Comparison of ENCODE assay signal across 9 cellular contexts in genomic region chr9:93183106-93183662, GRCh38. TPM values are rescaled to one million over a fixed set of nuclear protein-coding genes. Genes with fewer than 3 reads are reported as not detected.
DNase-seq lines count a peak whose midpoint lies in the region; ATAC-seq, FAIRE-seq and TF ChIP-seq lines count a peak whose summit lies in the region.
"Had no signal": no experiment of that assay in that cellular context is flagged by ENCODE, and none has a peak within 500 bp of the region (broad histone marks: within the 10 kb centered on the region; RNA-seq: fewer than 3 reads in every experiment).

No MANE protein-coding gene starts in this region.

- no peaks in the 10 kb centered on the region for H4K20me1 ChIP-seq in PC-3 (ENCODE audit: low read length)

- H3K9me3 ChIP-seq in Caco-2 (no peaks in the 10 kb centered on the region), PC-3 (ENCODE audit: low read length) (no peaks in the 10 kb centered on the region)

- peak overlapping the region; percentile 77 for H2AFZ ChIP-seq in PC-3 (ENCODE audit: low read length)

- H3K4me1 ChIP-seq in Caco-2: no peaks in the 10 kb centered on the region; the same call in 1 of the 2 replicates
- H3K4me1 ChIP-seq in PC-3 (ENCODE audit: insufficient read depth, low read length): peaks cover 13% of the 10 kb centered on the region

- H3K27ac Mint-ChIP-seq in Caco-2 (ENCODE audit: unreplicated experiment): no peak overlapping the region
- peak overlapping the region; percentile 42 for H3K27ac Mint-ChIP-seq in endothelial cell (ENCODE audit: unreplicated experiment)
- H3K27ac Mint-ChIP-seq in progenitor cell of endocrine pancreas: peak overlapping the region; percentile 33

- H3K4me1 Mint-ChIP-seq in Caco-2 (ENCODE audit: low read depth, unreplicated experiment) (no peaks in the 10 kb centered on the region), endothelial cell (ENCODE audit: unreplicated experiment) (no peaks in the 10 kb centered on the region), progenitor cell of endocrine pancreas (ENCODE audit: low read depth) (peaks cover 27% of the 10 kb centered on the region)

- intact Hi-C loops in Caco-2 (cut with micrococcal nuclease; ENCODE audit: unreplicated experiment): no loop called here
- intact Hi-C loops in PC-3 (cut with micrococcal nuclease): no loop called here

- peaks cover 5% of the 10 kb centered on the region for H3K36me3 Mint-ChIP-seq in Caco-2 (ENCODE audit: insufficient read depth, unreplicated experiment)
- peaks cover 4% of the 10 kb centered on the region for H3K36me3 Mint-ChIP-seq in endothelial cell (ENCODE audit: low read depth, unreplicated experiment)
- peaks cover 2% of the 10 kb centered on the region for H3K36me3 Mint-ChIP-seq in progenitor cell of endocrine pancreas (ENCODE audit: insufficient read depth)

- H3K9me3 Mint-ChIP-seq in Caco-2 (ENCODE audit: unreplicated experiment): no peaks in the 10 kb centered on the region
- H3K9me3 Mint-ChIP-seq in endothelial cell (ENCODE audit: unreplicated experiment): no peaks in the 10 kb centered on the region
- no peaks in the 10 kb centered on the region for H3K9me3 Mint-ChIP-seq in progenitor cell of endocrine pancreas (ENCODE audit: low read depth)

- FAIRE-seq in H54 (lab: Jason Lieb, UNC): no peak

- ATAC-seq in PC-3 (no peak), HG03460 (IDR thresholded peaks at IDR 0.05; ENCODE audit: unreplicated experiment) (no peak)

- no peaks in the 10 kb centered on the region for H3K27me3 Mint-ChIP-seq in Caco-2 (ENCODE audit: insufficient read depth, unreplicated experiment)
- H3K27me3 Mint-ChIP-seq in endothelial cell (ENCODE audit: unreplicated experiment): peaks cover 31% of the 10 kb centered on the region
- H3K27me3 Mint-ChIP-seq in progenitor cell of endocrine pancreas: peaks cover 25% of the 10 kb centered on the region

- H3K36me3 ChIP-seq in Caco-2 (ENCODE audit: control insufficient read depth, insufficient read depth, low read length): no peaks in the 10 kb centered on the region
- no peaks in the 10 kb centered on the region for H3K36me3 ChIP-seq in PC-3 (ENCODE audit: low read depth, low read length)

- CTCF ChIA-PET in Caco-2 (lab: Charles Lee) (no interaction called here), PC-3 (lab: Charles Lee) (no interaction called here)

- peak overlapping the region; percentile 83 for H3K4me2 ChIP-seq in PC-3 (ENCODE audit: low read length)

- H3K79me2 ChIP-seq in PC-3 (ENCODE audit: low read length): peaks cover 36% of the 10 kb centered on the region

- POLR2A ChIA-PET in Caco-2 (lab: Charles Lee): no interaction called here
- POLR2A ChIA-PET in PC-3 (lab: Charles Lee; ENCODE audit: unreplicated experiment): no interaction called here

- H3K27ac ChIP-seq in PC-3 (ENCODE audit: low read length): no peak overlapping the region

- H3K9me2 ChIP-seq in PC-3 (replicated peaks; ENCODE audit: low read length): no peaks in the 10 kb centered on the region

- DNase-seq in Caco-2: no peak
- no peak for DNase-seq in PC-3
- DNase-seq in endothelial cell (ENCODE audit: low spot score): no peak
- DNase-seq in progenitor cell of endocrine pancreas (ENCODE audit: low spot score, unreplicated experiment): no peak
- DNase-seq in H54 (ENCODE audit: insufficient read length, low spot score): no peak
- DNase-seq in NK-92 treated with Interleukin-12 subunit alpha and Interleukin-12 subunit beta, amount 100 ng/mL, for 24 hours (lab: John Stamatoyannopoulos, UW): no peak
- DNase-seq in NCI-H748 (lab: John Stamatoyannopoulos, UW; ENCODE audit: unreplicated experiment): no peak

- H3K27me3 ChIP-seq in Caco-2 (replicated peaks; ENCODE audit: control insufficient read depth, insufficient read depth, low read length) (no peaks in the 10 kb centered on the region), PC-3 (ENCODE audit: low read length) (no peaks in the 10 kb centered on the region)

- H3F3A ChIP-seq in PC-3 (ENCODE audit: low read length, unreplicated experiment): no peaks in the 10 kb centered on the region

- TF ChIP-seq POLR2A in H54 (IDR thresholded peaks at IDR 0.05; ENCODE audit: low read depth, low read length): no peak

- TF ChIP-seq CTCF in Caco-2 (IDR thresholded peaks at IDR 0.05; ENCODE audit: insufficient read depth in 1 of 2, low read depth in 1 of 2, low read length in 1 of 2, severe bottlenecking in 1 of 2, unreplicated experiment in 1 of 2) (no peak), PC-3 (conservative IDR thresholded peaks at IDR 0.05; ENCODE audit: low read depth, low read length) (no peak), endothelial cell (IDR thresholded peaks at IDR 0.05; ENCODE audit: unreplicated experiment) (no peak), progenitor cell of endocrine pancreas (IDR thresholded peaks at IDR 0.05; ENCODE audit: unreplicated experiment) (no peak)

- H3K4me3 Mint-ChIP-seq in Caco-2 (ENCODE audit: unreplicated experiment): peak overlapping the region; percentile 63
- peak overlapping the region; percentile 82 for H3K4me3 Mint-ChIP-seq in endothelial cell (ENCODE audit: unreplicated experiment)
- peak overlapping the region; percentile 75 for H3K4me3 Mint-ChIP-seq in progenitor cell of endocrine pancreas (ENCODE audit: low read depth)

- BruUV-seq in Caco-2 (replicated peaks; lab: Mats Ljungman, UMichigan): no TSS peak
- BruUV-seq in PC-3 (replicated peaks; lab: Mats Ljungman, UMichigan): no TSS peak

- H3K9ac ChIP-seq in PC-3 (ENCODE audit: low read length): no peak overlapping the region

- H3K4me3 ChIP-seq in Caco-2 (ENCODE audit: low read depth, low read length) (peak overlapping the region; percentile 49), PC-3 (ENCODE audit: low read length) (peak overlapping the region; percentile 77; the same call in 1 of the 2 replicates)

RNA-seq across cellular contexts. Expression of gene WNK2, which starts 0.8 kb away (rescaled TPM):
- total RNA-seq in Caco-2 (2022) (21.7 and 23.4 TPM in 2 replicates), PC-3 (2014; rRNA removed) (11.7 and 15.5 TPM in 2 replicates), endothelial cell (ENCODE audit: unreplicated experiment) (0.82 TPM), progenitor cell of endocrine pancreas (302 and 345 TPM in 2 replicates)
- total RNA-seq: HT1080 had no signal

RNA-seq across cellular contexts. Expression of gene NINJ1, which starts 49.1 kb away (rescaled TPM):
- total RNA-seq in Caco-2 (2022) (29.5 and 35.6 TPM in 2 replicates), PC-3 (2014; rRNA removed) (28.8 and 30.5 TPM in 2 replicates), endothelial cell (ENCODE audit: unreplicated experiment) (34.2 TPM), progenitor cell of endocrine pancreas (38.1 and 39.5 TPM in 2 replicates)

Comparison
In these comparisons a context has a peak if more than half of its experiments do, and no peak if none do; other contexts are left out.
1. RNA of gene WNK2, which starts 0.8 kb away (total RNA-seq): 302 to 345 TPM in progenitor cell of endocrine pancreas; 21.7 to 23.4 TPM in Caco-2, 11.7 to 15.5 TPM in PC-3 and 0.82 TPM in endothelial cell (single experiment); every median in the first group is over 10 times any median in the second.
2. Peak in every context shown above with its lines, with median percentiles within 50 percentile points of each other: H3K4me3 Mint-ChIP-seq.